In the genomic region with DNA sequence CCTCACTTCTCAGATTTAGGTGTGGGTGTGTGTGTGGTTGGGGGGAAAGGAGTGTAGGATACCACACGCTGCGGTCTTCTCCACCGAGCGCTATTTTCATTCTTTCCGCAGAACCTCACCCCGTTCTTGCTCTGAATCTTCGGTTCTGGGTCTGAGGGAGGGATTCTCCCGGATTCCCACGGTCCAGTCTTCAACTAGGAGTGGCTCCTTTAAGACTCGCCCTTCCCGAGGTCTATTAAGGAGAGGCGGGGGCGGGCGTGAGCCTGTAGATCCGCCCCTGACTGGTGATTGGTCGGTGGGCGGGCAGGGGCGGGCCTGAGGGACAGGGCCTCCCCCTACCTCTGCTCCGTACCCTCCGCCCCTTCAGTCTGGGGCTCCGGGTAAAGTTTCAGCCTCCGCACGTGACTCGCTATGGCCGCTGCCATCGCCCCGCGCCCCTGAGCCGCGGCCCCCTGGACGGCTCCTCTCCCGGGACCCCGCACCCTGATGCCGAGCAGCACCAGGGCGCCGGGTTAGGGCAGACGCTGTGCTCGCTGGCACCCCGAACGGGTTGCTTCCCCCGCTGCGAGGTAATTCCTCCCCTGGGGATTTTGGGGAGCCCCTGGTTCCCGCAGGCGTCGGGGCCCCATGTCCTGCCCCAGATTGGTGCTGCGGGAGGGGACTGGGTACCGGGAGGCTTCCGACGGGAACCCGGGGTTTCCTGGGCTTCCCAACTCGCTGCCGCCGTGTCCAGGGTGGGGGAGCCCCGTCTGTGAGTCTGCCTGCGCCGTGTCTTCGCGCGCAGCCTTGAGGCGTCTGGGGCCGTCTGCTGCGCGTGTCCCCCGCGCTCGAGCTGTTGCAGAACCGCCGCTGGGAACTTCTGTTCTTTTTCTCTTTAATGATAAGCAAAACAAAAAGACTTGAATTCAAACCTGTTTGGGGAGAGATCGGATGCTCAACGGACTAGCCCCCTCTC, we compare ENCODE assay signal across 8 cellular contexts. TPM values are rescaled to one million over a fixed set of nuclear protein-coding genes. Genes with fewer than 3 reads are reported as not detected.
DNase-seq lines count a peak whose midpoint lies in the region; ATAC-seq and TF ChIP-seq lines count a peak whose summit lies in the region.

No MANE protein-coding gene starts in this region.

- DNase-seq in GM13976 (ENCODE audit: low spot score) (peak; percentile 98), NCI-H187 (lab: John Stamatoyannopoulos, UW) (peak; percentile 88 to 91), ascending aorta (ENCODE audit: low spot score in 2 of 2) (peak; percentile 91 to 99), hepatocyte (ENCODE audit: low spot score) (peak; percentile 99), renal cortical epithelial cell (ENCODE audit: low read depth) (peak; percentile 87)
- DNase-seq in T-helper 2 cell treated with Interferon-gamma antibody and Interleukin-4, amounts not matched to agents 5 μg/mL and 100 μg/mL, for 36 hours (ENCODE audit: low spot score) = peak; percentile 92

- H3K9me3 ChIP-seq in ascending aorta (no peaks in the 10 kb centered on the region), hepatocyte (ENCODE audit: low read depth) (no peaks in the 10 kb centered on the region)

- H3K27me3 Mint-ChIP-seq in T-helper 2 cell treated with Interferon-gamma antibody and Interleukin-4, amounts not matched to agents 5 μg/mL and 100 μg/mL, for 36 hours (ENCODE audit: low read depth) = peaks cover 2% of the 10 kb centered on the region

- H2AFZ ChIP-seq in hepatocyte = peak overlapping the region; percentile 51

- H3K27ac ChIP-seq in ascending aorta = peak overlapping the region; percentile 90 to 91
- peak overlapping the region; percentile 95 for H3K27ac ChIP-seq in hepatocyte

- H3K27ac Mint-ChIP-seq in T-helper 2 cell treated with Interferon-gamma antibody and Interleukin-4, amounts not matched to agents 5 μg/mL and 100 μg/mL, for 36 hours = peak overlapping the region; percentile 96

- H3K4me3 Mint-ChIP-seq in T-helper 2 cell treated with Interferon-gamma antibody and Interleukin-4, amounts not matched to agents 5 μg/mL and 100 μg/mL, for 36 hours = peak overlapping the region; percentile 96

- TF ChIP-seq CTCF in GM13976 (IDR thresholded peaks at IDR 0.05; ENCODE audit: borderline replicate concordance, control extremely low read depth, extremely low read depth, insufficient read depth, missing control alignments) (no peak), ascending aorta (IDR thresholded peaks at IDR 0.05) (no peak), hepatocyte (IDR thresholded peaks at IDR 0.05; ENCODE audit: poor library complexity) (no peak)

- H3K9me3 Mint-ChIP-seq in T-helper 2 cell treated with Interferon-gamma antibody and Interleukin-4, amounts not matched to agents 5 μg/mL and 100 μg/mL, for 36 hours = no peaks in the 10 kb centered on the region

- H3K4me1 Mint-ChIP-seq in T-helper 2 cell treated with Interferon-gamma antibody and Interleukin-4, amounts not matched to agents 5 μg/mL and 100 μg/mL, for 36 hours (ENCODE audit: low read depth) = peaks cover 57% of the 10 kb centered on the region

- H3K36me3 ChIP-seq in ascending aorta (no peaks in the 10 kb centered on the region), hepatocyte (replicated peaks; ENCODE audit: insufficient read depth, low read depth) (no peaks in the 10 kb centered on the region)

- in situ Hi-C loops in GM13976 (cut with MboI; ENCODE audit: low sequenced_read_pairs, unreplicated experiment) = no loop called here

- peaks cover 45% of the 10 kb centered on the region for H4K20me1 ChIP-seq in hepatocyte (ENCODE audit: insufficient read depth, poor library complexity, severe bottlenecking)

- intact Hi-C loops in ascending aorta (cut with DNase I) = loop anchor here (1.0 kb wide), 1 partner anchor 23 kb away; no protein-coding TSS in a partner anchor

- H3K4me3 ChIP-seq in ascending aorta = peak overlapping the region; percentile 70 to 86
- peak overlapping the region; percentile 92 for H3K4me3 ChIP-seq in hepatocyte

- WGBS in hepatocyte (ENCODE audit: low lambda C conversion rate, missing lambda C conversion rate) = under 1% methylated on average over 55 of the region's 70 CpGs

- no peaks in the 10 kb centered on the region for H3K9me2 ChIP-seq in hepatocyte (replicated peaks; ENCODE audit: insufficient read depth)

- peak; percentile 63 for ATAC-seq in HG02870 (IDR thresholded peaks at IDR 0.05; ENCODE audit: unreplicated experiment)
- no peak for ATAC-seq in GM18870 (IDR thresholded peaks at IDR 0.05; ENCODE audit: unreplicated experiment)

- H3K79me2 ChIP-seq in hepatocyte = peaks cover 75% of the 10 kb centered on the region

- peak overlapping the region; percentile 87 for H3K4me2 ChIP-seq in hepatocyte

- H3K4me1 ChIP-seq in ascending aorta = peaks cover 43 to 88% of the 10 kb centered on the region in 2 donors
- peaks cover 85% of the 10 kb centered on the region for H3K4me1 ChIP-seq in hepatocyte (ENCODE audit: insufficient read depth)

- peaks cover 23% of the 10 kb centered on the region for H3K36me3 Mint-ChIP-seq in T-helper 2 cell treated with Interferon-gamma antibody and Interleukin-4, amounts not matched to agents 5 μg/mL and 100 μg/mL, for 36 hours (ENCODE audit: low read depth)

- H3K27me3 ChIP-seq in ascending aorta (no peaks in the 10 kb centered on the region), hepatocyte (no peaks in the 10 kb centered on the region)

RNA-seq across cellular contexts. Expression of a gene that starts 9.2 kb away (rescaled TPM):
- 77.3 TPM for total RNA-seq in ascending aorta
- total RNA-seq in hepatocyte = 19.2 and 30.0 TPM in 2 replicates
- polyA plus RNA-seq in hepatocyte = 33.1 and 34.4 TPM in 2 replicates
- total RNA-seq in renal cortical epithelial cell = 3.5 and 18.5 TPM in 2 replicates

RNA-seq across cellular contexts. Expression of a gene that starts 30.5 kb away (rescaled TPM):
- 1.2 TPM for total RNA-seq in ascending aorta
- total RNA-seq in hepatocyte = 5.8 and 8.6 TPM in 2 replicates
- polyA plus RNA-seq in hepatocyte = 5.1 and 7.5 TPM in 2 replicates
- 2.6 and 19.1 TPM in 2 replicates for total RNA-seq in renal cortical epithelial cell

RNA-seq across cellular contexts. Expression of a gene that starts 46.4 kb away (rescaled TPM):
- total RNA-seq in ascending aorta (not detected), hepatocyte (0.47 TPM in 1 of 2 replicates, not detected in the other), renal cortical epithelial cell (0.30 TPM in 1 of 2 replicates, not detected in the other)
- polyA plus RNA-seq in hepatocyte = 3.3 and 3.8 TPM in 2 replicates
